11 cellular contexts compared by ENCODE assay signal in genomic region chr17:47119746-47120520, GRCh38.
DNase-seq lines count a peak whose midpoint lies in the region; ATAC-seq, FAIRE-seq and TF ChIP-seq lines count a peak whose summit lies in the region.
"Had no signal": no experiment of that assay in that cellular context is flagged by ENCODE, and none has a peak within 500 bp of the region (broad histone marks: within the 10 kb centered on the region; RNA-seq: fewer than 3 reads in every experiment).

No MANE protein-coding gene starts in this region.

- H3K9ac ChIP-seq in HepG2 (ENCODE audit: insufficient read depth, low read depth, low read length) = no peak overlapping the region
- no peak overlapping the region for H3K9ac ChIP-seq in kidney (ENCODE audit: low read length in 2 of 2)

- in situ Hi-C loops in HepG2 (cut with HindIII; ENCODE audit: extremely low pct_ligation_motif_present, low pct_unique_long_range_greater_than_20kb) = no loop called here

- TF ChIP-seq EP300 in HepG2 (IDR thresholded peaks at IDR 0.05; ENCODE audit: low read depth in 2 of 2, low read length in 2 of 2) (no peak), HepG2 (CRISPR knock-in tag; IDR thresholded peaks at IDR 0.05; ENCODE audit: borderline replicate concordance) (no peak)

- DNase-seq in HepG2 (ENCODE audit: low spot score) = peak; percentile 28
- DNase-seq in right lobe of liver = no peak
- peak; percentile 28 for DNase-seq in fibroblast of villous mesenchyme (ENCODE audit: low read depth)
- DNase-seq in head of caudate nucleus = no peak
- DNase-seq in kidney = no peak
- DNase-seq in effector memory CD4-positive, alpha-beta T cell = no peak
- DNase-seq in stimulated activated CD4-positive, alpha-beta T cell treated with anti-CD3 and anti-CD28 coated beads, Interleukin-2, amount 100 ng/mL, for 24 hours = no peak
- DNase-seq: CD8-positive, alpha-beta memory T cell; left cardiac atrium had no signal

- CTCF ChIA-PET in HepG2 (lab: Yijun Ruan, JAX; ENCODE audit: low intra/inter-chr PET ratio, low total read pairs) = no interaction called here

- no peaks in the 10 kb centered on the region for H4K20me1 ChIP-seq in HepG2 (ENCODE audit: insufficient read depth, low read length)

- WGBS in HepG2 (ENCODE audit: low lambda C conversion rate) = 94% methylated on average over 2 of the region's 2 CpGs
- 92% methylated on average over 2 of the region's 2 CpGs for WGBS in right lobe of liver (ENCODE audit: insufficient coverage, low coverage, low lambda C conversion rate, missing lambda C conversion rate)

- no peaks in the 10 kb centered on the region for H3K9me3 ChIP-seq in HepG2 (ENCODE audit: low read length)
- H3K9me3 ChIP-seq in right lobe of liver = no peaks in the 10 kb centered on the region
- no peaks in the 10 kb centered on the region for H3K9me3 ChIP-seq in kidney (ENCODE audit: control insufficient read depth in 1 of 2, low read length in 2 of 2)
- H3K9me3 ChIP-seq in effector memory CD4-positive, alpha-beta T cell (ENCODE audit: control insufficient read depth, low read length) = no peaks in the 10 kb centered on the region

- no peak overlapping the region for H3K4me2 ChIP-seq in HepG2 (ENCODE audit: low read depth, low read length)

- H3K4me1 ChIP-seq in HepG2 (ENCODE audit: insufficient read depth, low read length) (peaks cover 9% of the 10 kb centered on the region), right lobe of liver (no peaks in the 10 kb centered on the region), kidney (ENCODE audit: control insufficient read depth in 1 of 2, insufficient read depth in 1 of 2, low read depth in 1 of 2, low read length in 2 of 2) (no peaks in the 10 kb centered on the region)
- H3K4me1 ChIP-seq in effector memory CD4-positive, alpha-beta T cell (ENCODE audit: control insufficient read depth, insufficient read depth, low read length, poor library complexity, severe bottlenecking) = no peaks in the 10 kb centered on the region

- BruUV-seq in HepG2 (replicated peaks; lab: Mats Ljungman, UMichigan) = TSS peak; percentile 37

- H3K27me3 ChIP-seq in HepG2 (ENCODE audit: control insufficient read depth in 1 of 2, insufficient read depth in 2 of 2, low read length in 2 of 2) (no peaks in the 10 kb centered on the region), right lobe of liver (no peaks in the 10 kb centered on the region)
- no peaks in the 10 kb centered on the region for H3K27me3 ChIP-seq in effector memory CD4-positive, alpha-beta T cell (replicated peaks; ENCODE audit: control insufficient read depth, insufficient read depth, low read length, poor library complexity, severe bottlenecking)

- no peak for TF ChIP-seq RAD21 in HepG2 (CRISPR knock-in tag; IDR thresholded peaks at IDR 0.05)

- no peak for TF ChIP-seq CTCF in HepG2 (CRISPR knock-in tag; IDR thresholded peaks at IDR 0.05)
- TF ChIP-seq CTCF in right lobe of liver (IDR thresholded peaks at IDR 0.05) = no peak
- no peak for TF ChIP-seq CTCF in fibroblast of villous mesenchyme (IDR thresholded peaks at IDR 0.05; ENCODE audit: insufficient read depth, low read depth, low read length)
- no peak for TF ChIP-seq CTCF in kidney (IDR thresholded peaks at IDR 0.05; ENCODE audit: borderline replicate concordance, extremely low read depth, insufficient read depth)

- no peak for FAIRE-seq in HepG2 (lab: Jason Lieb, UNC)
- no peak for FAIRE-seq in kidney (lab: Jason Lieb, UNC)
- FAIRE-seq: endometrium had no signal

- H3K27ac ChIP-seq in HepG2 (ENCODE audit: extremely low read length, insufficient read depth, low read length) (no peak overlapping the region), right lobe of liver (no peak overlapping the region), kidney (ENCODE audit: low read depth in 2 of 2, low read length in 2 of 2) (no peak overlapping the region)
- H3K27ac ChIP-seq in effector memory CD4-positive, alpha-beta T cell (ENCODE audit: insufficient read depth, low read length, poor library complexity, severe bottlenecking) = no peak overlapping the region

- H2AFZ ChIP-seq in HepG2 (ENCODE audit: low read length) = no peak overlapping the region

- H3K4me3 ChIP-seq in HepG2 (replicated peaks in 1 of 3; ENCODE audit: insufficient read depth in 1 of 3, low read depth in 2 of 3, low read length in 3 of 3) (no peak overlapping the region), right lobe of liver (no peak overlapping the region), fibroblast of villous mesenchyme (ENCODE audit: low read depth, low read length) (no peak overlapping the region), kidney (ENCODE audit: low read length in 2 of 2) (no peak overlapping the region)
- H3K4me3 ChIP-seq in effector memory CD4-positive, alpha-beta T cell (ENCODE audit: insufficient read depth, low read depth, low read length, poor library complexity, severe bottlenecking) = no peak overlapping the region

- no peak for TF ChIP-seq POLR2A in HepG2 (IDR thresholded peaks at IDR 0.05; ENCODE audit: insufficient read depth in 1 of 2, low read depth in 2 of 2, low read length in 2 of 2)
- TF ChIP-seq POLR2A in right lobe of liver (IDR thresholded peaks at IDR 0.05) = no peak

- ATAC-seq in HepG2 (no peak), right lobe of liver (no peak), SK-N-SH treated with all-trans-retinoic acid at 6 μM for 48 hours (peak; percentile 83)
- ATAC-seq: left cardiac atrium had no signal

- intact Hi-C loops in HepG2 (cut with micrococcal nuclease; ENCODE audit: unreplicated experiment) = no loop called here
- intact Hi-C loops in right lobe of liver (cut with DNase I) = no loop called here
- intact Hi-C loops in head of caudate nucleus (cut with DNase I) = no loop called here
- intact Hi-C loops in kidney (cut with DNase I) = no loop called here

- H3K36me3 ChIP-seq in HepG2 (replicated peaks in 1 of 2; ENCODE audit: control insufficient read depth in 1 of 2, insufficient read depth in 2 of 2, low read length in 2 of 2) = peaks cover 13 to 40% of the 10 kb centered on the region in 2 experiments
- H3K36me3 ChIP-seq in right lobe of liver = peaks cover 0 to 24% (median 4%) of the 10 kb centered on the region in 4 donors
- H3K36me3 ChIP-seq in kidney (ENCODE audit: control insufficient read depth in 1 of 2, insufficient read depth in 2 of 2, low read length in 2 of 2) = peaks cover 7 to 14% of the 10 kb centered on the region in 2 donors
- peaks cover 15% of the 10 kb centered on the region for H3K36me3 ChIP-seq in effector memory CD4-positive, alpha-beta T cell (ENCODE audit: control insufficient read depth, insufficient read depth, low read length)

- POLR2A ChIA-PET in HepG2 (lab: Yijun Ruan, JAX) = no interaction called here

- H3K79me2 ChIP-seq in HepG2 (ENCODE audit: insufficient read depth, low read length) = no peaks in the 10 kb centered on the region

TF ChIP-seq in HepG2, 621 proteins besides CTCF, POLR2A, EP300 and RAD21 (continues in another document):
- TF ChIP-seq NFYC (CRISPR knock-in tag; IDR thresholded peaks at IDR 0.05) (no peak), ZSCAN21 (CRISPR knock-in tag; IDR thresholded peaks at IDR 0.05; ENCODE audit: borderline replicate concordance) (no peak), SRSF9 (IDR thresholded peaks at IDR 0.05; ENCODE audit: borderline replicate concordance, insufficient read depth, low read depth, low read length, poor library complexity, severe bottlenecking) (no peak), ZNF430 (CRISPR knock-in tag; IDR thresholded peaks at IDR 0.05) (no peak)
- TF ChIP-seq, protein P1, sequence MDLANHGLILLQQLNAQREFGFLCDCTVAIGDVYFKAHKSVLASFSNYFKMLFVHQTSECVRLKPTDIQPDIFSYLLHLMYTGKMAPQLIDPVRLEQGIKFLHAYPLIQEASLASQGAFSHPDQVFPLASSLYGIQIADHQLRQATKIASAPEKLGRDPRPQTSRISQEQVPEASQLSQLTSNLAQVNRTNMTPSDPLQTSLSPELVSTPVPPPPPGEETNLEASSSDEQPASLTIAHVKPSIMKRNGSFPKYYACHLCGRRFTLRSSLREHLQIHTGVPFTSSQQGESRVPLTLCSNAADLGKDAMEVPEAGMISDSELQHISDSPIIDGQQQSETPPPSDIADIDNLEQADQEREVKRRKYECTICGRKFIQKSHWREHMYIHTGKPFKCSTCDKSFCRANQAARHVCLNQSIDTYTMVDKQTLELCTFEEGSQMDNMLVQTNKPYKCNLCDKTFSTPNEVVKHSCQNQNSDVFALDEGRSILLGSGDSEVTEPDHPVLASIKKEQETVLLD (CRISPR knock-in tag; IDR thresholded peaks at IDR 0.05; ENCODE audit: low read depth) = no peak

TF ChIP-seq in SK-N-SH treated with all-trans-retinoic acid at 6 μM for 48 hours, 23 proteins besides CTCF, POLR2A, EP300 and RAD21 (continues in another document):
- TF ChIP-seq ZNF70 (CRISPR knock-in tag; IDR thresholded peaks at IDR 0.05) (no peak), GLIS3 (CRISPR knock-in tag; IDR thresholded peaks at IDR 0.05) (no peak), SNAI2 (CRISPR knock-in tag; IDR thresholded peaks at IDR 0.05) (no peak), ISL1 (CRISPR knock-in tag; IDR thresholded peaks at IDR 0.05) (peak; percentile 63)
- TF ChIP-seq, protein P2, sequence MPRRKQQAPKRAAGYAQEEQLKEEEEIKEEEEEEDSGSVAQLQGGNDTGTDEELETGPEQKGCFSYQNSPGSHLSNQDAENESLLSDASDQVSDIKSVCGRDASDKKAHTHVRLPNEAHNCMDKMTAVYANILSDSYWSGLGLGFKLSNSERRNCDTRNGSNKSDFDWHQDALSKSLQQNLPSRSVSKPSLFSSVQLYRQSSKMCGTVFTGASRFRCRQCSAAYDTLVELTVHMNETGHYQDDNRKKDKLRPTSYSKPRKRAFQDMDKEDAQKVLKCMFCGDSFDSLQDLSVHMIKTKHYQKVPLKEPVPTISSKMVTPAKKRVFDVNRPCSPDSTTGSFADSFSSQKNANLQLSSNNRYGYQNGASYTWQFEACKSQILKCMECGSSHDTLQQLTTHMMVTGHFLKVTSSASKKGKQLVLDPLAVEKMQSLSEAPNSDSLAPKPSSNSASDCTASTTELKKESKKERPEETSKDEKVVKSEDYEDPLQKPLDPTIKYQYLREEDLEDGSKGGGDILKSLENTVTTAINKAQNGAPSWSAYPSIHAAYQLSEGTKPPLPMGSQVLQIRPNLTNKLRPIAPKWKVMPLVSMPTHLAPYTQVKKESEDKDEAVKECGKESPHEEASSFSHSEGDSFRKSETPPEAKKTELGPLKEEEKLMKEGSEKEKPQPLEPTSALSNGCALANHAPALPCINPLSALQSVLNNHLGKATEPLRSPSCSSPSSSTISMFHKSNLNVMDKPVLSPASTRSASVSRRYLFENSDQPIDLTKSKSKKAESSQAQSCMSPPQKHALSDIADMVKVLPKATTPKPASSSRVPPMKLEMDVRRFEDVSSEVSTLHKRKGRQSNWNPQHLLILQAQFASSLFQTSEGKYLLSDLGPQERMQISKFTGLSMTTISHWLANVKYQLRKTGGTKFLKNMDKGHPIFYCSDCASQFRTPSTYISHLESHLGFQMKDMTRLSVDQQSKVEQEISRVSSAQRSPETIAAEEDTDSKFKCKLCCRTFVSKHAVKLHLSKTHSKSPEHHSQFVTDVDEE (CRISPR knock-in tag; IDR thresholded peaks at IDR 0.05) = no peak

Comparison
In these comparisons a context has a peak if more than half of its experiments do, and no peak if none do; other contexts are left out.
1. DNase-seq: peak in HepG2 (single experiment) and fibroblast of villous mesenchyme (single experiment); none in right lobe of liver (0 of 3), head of caudate nucleus (0 of 42), kidney (single experiment), effector memory CD4-positive, alpha-beta T cell (0 of 3) and stimulated activated CD4-positive, alpha-beta T cell treated with anti-CD3 and anti-CD28 coated beads, Interleukin-2, amount 100 ng/mL, for 24 hours (0 of 2).
2. Of the 2 proteins assayed by ChIP-seq in both HepG2 and SK-N-SH treated with all-trans-retinoic acid at 6 μM for 48 hours: peak only in HepG2: none; only in SK-N-SH treated with all-trans-retinoic acid at 6 μM for 48 hours: PATZ1; in both: none; in neither: 1.